Comparison of ENCODE assay signal across 16 cellular contexts in the genomic region with DNA sequence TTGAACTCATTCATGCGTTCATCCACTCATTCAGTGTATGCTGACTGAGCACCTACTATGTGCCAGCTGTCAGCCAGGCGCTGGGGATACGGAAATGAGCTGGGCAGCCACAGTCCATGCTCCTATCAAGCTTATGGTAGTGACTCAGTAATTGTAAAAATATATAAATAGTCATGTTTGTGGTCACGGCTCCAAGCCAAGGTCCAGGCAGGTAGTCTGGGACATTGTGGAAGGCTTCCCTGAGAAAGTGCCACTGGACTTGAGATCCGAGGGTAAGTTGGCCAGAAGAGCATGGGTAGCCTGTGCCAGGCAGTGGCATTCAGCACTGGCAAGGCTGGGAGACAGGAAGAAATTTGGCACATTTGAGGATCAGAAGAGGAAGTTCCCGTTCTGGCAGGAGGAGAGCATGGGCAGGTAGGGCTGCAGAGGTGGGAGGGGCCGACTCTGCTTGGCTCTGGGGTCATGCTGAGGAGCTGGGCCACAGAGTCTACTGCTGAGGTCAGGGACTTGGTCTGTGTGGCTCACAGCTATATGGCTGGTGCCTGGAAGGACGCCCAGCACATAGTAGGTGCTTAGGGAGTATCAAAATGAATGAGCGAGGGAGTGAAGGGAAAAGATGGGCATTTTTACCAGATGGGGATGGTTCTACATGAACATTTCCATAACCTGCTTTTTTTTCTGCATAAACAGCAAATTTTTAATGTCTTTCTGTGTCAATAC. TPM values are rescaled to one million over a fixed set of nuclear protein-coding genes. Genes with fewer than 3 reads are reported as not detected.
DNase-seq lines count a peak whose midpoint lies in the region; ATAC-seq and TF ChIP-seq lines count a peak whose summit lies in the region.
"Had no signal": no experiment of that assay in that cellular context is flagged by ENCODE, and none has a peak within 500 bp of the region (broad histone marks: within the 10 kb centered on the region; RNA-seq: fewer than 3 reads in every experiment).

No MANE protein-coding gene starts in this region.

- ATAC-seq in WTC11 (peak; percentile 30; the same call in 1 of the 2 replicates), psoas muscle (peak in 3 of 4 donors; percentile 7 to 51 (median 43)), HG02970 (IDR thresholded peaks at IDR 0.05; ENCODE audit: low FRiP score, unreplicated experiment) (no peak)

- DNase-seq in H4 (ENCODE audit: low spot score) (peak; percentile 48), WTC11 (ENCODE audit: low spot score) (no peak), iris pigment epithelial cell (ENCODE audit: low read depth) (peak; percentile 34), psoas muscle (no peak), NCI-H526 treated with DMSO at 0.1 percent for 48 hours (lab: John Stamatoyannopoulos, UW) (no peak), coronary artery (ENCODE audit: low spot score) (no peak), GM19240 (ENCODE audit: insufficient read length, low spot score) (no peak)
- DNase-seq: AML-193, dermis blood vessel endothelial cell, DND-41, foreskin melanocyte, NCI-H1048, NCI-H446 treated with DMSO at 0.1 percent for 48 hours had no signal

- TF ChIP-seq CTCF in WTC11 (IDR thresholded peaks at IDR 0.05) (no peak), psoas muscle (IDR thresholded peaks at IDR 0.05) (no peak), coronary artery (IDR thresholded peaks at IDR 0.05) (no peak)

- H3K27ac ChIP-seq in psoas muscle (no peak overlapping the region), coronary artery (peak overlapping the region in 1 of 2 donors; percentile 20)

- POLR2A ChIA-PET in WTC11 (lab: Charles Lee) = no interaction called here

- H3K4me1 ChIP-seq in psoas muscle = no peaks in the 10 kb centered on the region
- H3K4me1 ChIP-seq: HAP-1 had no signal

- peaks cover 0 to 4% (median 0%) of the 10 kb centered on the region in 3 donors for H3K27me3 ChIP-seq in psoas muscle (ENCODE audit: insufficient read depth in 3 of 3, low read length in 2 of 3)

- CTCF ChIA-PET in WTC11 (lab: Charles Lee) = interaction anchor here (0.7 to 1.7 kb wide), 3 partner anchors 8 to 53 kb away, joined by 3 to 4 read pairs (median 4); no protein-coding TSS in a partner anchor

- H3K9me3 ChIP-seq in psoas muscle = no peaks in the 10 kb centered on the region
- H3K9me3 ChIP-seq: HAP-1 had no signal

- H3K4me3 ChIP-seq in psoas muscle (no peak overlapping the region), coronary artery (no peak overlapping the region)
- H3K4me3 ChIP-seq: HAP-1 had no signal

- peaks cover 62% of the 10 kb centered on the region for H3K4me1 Mint-ChIP-seq in WTC11

- intact Hi-C loops in psoas muscle (cut with DNase I) = loop anchor here in 1 of 2 donors (10.0 kb wide), 1 partner anchor 407 kb away; the partner anchor contains the start of gene IPO13

- no peaks in the 10 kb centered on the region for H3K9me3 Mint-ChIP-seq in WTC11
- H3K9me3 Mint-ChIP-seq: activated naive CD8-positive, alpha-beta T cell treated with anti-CD3 and anti-CD28 coated beads, Interleukin-2, amount 10 ng/mL, durations not matched to agents 7 days and 5 days had no signal

- peaks cover 19% of the 10 kb centered on the region for H3K36me3 Mint-ChIP-seq in WTC11
- H3K36me3 Mint-ChIP-seq: activated naive CD8-positive, alpha-beta T cell treated with anti-CD3 and anti-CD28 coated beads, Interleukin-2, amount 10 ng/mL, durations not matched to agents 7 days and 5 days had no signal

- no peak overlapping the region for H3K27ac Mint-ChIP-seq in WTC11
- H3K27ac Mint-ChIP-seq: activated naive CD8-positive, alpha-beta T cell treated with anti-CD3 and anti-CD28 coated beads, Interleukin-2, amount 10 ng/mL, durations not matched to agents 7 days and 5 days had no signal

- H3K36me3 ChIP-seq in psoas muscle (ENCODE audit: insufficient read depth in 1 of 2, low read depth in 1 of 2) = no peaks in the 10 kb centered on the region

- no peaks in the 10 kb centered on the region for H3K27me3 Mint-ChIP-seq in WTC11 (ENCODE audit: low read depth)

- 73 to 78% (median 78%) methylated on average over 9 of the region's 9 CpGs for WGBS in psoas muscle, 3 donors

- H3K4me3 Mint-ChIP-seq in WTC11 = no peak overlapping the region
- H3K4me3 Mint-ChIP-seq: activated naive CD8-positive, alpha-beta T cell treated with anti-CD3 and anti-CD28 coated beads, Interleukin-2, amount 10 ng/mL, durations not matched to agents 7 days and 5 days had no signal

TF ChIP-seq in WTC11, 78 proteins besides CTCF, POLR2A, EP300 and RAD21 (continues in another document):
- no peak for TF ChIP-seq ZNF425 (CRISPR knock-in tag; conservative IDR thresholded peaks at IDR 0.05)
- TF ChIP-seq, protein P1, sequence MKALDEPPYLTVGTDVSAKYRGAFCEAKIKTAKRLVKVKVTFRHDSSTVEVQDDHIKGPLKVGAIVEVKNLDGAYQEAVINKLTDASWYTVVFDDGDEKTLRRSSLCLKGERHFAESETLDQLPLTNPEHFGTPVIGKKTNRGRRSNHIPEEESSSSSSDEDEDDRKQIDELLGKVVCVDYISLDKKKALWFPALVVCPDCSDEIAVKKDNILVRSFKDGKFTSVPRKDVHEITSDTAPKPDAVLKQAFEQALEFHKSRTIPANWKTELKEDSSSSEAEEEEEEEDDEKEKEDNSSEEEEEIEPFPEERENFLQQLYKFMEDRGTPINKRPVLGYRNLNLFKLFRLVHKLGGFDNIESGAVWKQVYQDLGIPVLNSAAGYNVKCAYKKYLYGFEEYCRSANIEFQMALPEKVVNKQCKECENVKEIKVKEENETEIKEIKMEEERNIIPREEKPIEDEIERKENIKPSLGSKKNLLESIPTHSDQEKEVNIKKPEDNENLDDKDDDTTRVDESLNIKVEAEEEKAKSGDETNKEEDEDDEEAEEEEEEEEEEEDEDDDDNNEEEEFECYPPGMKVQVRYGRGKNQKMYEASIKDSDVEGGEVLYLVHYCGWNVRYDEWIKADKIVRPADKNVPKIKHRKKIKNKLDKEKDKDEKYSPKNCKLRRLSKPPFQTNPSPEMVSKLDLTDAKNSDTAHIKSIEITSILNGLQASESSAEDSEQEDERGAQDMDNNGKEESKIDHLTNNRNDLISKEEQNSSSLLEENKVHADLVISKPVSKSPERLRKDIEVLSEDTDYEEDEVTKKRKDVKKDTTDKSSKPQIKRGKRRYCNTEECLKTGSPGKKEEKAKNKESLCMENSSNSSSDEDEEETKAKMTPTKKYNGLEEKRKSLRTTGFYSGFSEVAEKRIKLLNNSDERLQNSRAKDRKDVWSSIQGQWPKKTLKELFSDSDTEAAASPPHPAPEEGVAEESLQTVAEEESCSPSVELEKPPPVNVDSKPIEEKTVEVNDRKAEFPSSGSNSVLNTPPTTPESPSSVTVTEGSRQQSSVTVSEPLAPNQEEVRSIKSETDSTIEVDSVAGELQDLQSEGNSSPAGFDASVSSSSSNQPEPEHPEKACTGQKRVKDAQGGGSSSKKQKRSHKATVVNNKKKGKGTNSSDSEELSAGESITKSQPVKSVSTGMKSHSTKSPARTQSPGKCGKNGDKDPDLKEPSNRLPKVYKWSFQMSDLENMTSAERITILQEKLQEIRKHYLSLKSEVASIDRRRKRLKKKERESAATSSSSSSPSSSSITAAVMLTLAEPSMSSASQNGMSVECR (CRISPR knock-in tag; IDR thresholded peaks at IDR 0.05; ENCODE audit: borderline replicate concordance) = no peak
- no peak for TF ChIP-seq ZNF263 (CRISPR knock-in tag; IDR thresholded peaks at IDR 0.05; ENCODE audit: low read depth)
- TF ChIP-seq MXD4 (CRISPR knock-in tag; IDR thresholded peaks at IDR 0.05; ENCODE audit: borderline replicate concordance) = no peak
- TF ChIP-seq, protein P2, sequence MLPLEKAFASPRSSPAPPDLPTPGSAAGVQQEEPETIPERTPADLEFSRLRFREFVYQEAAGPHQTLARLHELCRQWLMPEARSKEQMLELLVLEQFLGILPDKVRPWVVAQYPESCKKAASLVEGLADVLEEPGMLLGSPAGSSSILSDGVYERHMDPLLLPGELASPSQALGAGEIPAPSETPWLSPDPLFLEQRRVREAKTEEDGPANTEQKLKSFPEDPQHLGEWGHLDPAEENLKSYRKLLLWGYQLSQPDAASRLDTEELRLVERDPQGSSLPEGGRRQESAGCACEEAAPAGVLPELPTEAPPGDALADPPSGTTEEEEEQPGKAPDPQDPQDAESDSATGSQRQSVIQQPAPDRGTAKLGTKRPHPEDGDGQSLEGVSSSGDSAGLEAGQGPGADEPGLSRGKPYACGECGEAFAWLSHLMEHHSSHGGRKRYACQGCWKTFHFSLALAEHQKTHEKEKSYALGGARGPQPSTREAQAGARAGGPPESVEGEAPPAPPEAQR (CRISPR knock-in tag; IDR thresholded peaks at IDR 0.05) = no peak
- TF ChIP-seq, protein P3, sequence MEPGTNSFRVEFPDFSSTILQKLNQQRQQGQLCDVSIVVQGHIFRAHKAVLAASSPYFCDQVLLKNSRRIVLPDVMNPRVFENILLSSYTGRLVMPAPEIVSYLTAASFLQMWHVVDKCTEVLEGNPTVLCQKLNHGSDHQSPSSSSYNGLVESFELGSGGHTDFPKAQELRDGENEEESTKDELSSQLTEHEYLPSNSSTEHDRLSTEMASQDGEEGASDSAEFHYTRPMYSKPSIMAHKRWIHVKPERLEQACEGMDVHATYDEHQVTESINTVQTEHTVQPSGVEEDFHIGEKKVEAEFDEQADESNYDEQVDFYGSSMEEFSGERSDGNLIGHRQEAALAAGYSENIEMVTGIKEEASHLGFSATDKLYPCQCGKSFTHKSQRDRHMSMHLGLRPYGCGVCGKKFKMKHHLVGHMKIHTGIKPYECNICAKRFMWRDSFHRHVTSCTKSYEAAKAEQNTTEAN (CRISPR knock-in tag; IDR thresholded peaks at IDR 0.05) = no peak

RNA-seq across cellular contexts. Expression of gene PTPRF, which starts 6.9 kb away (rescaled TPM):
- 8.5 and 11.6 TPM in 2 replicates for total RNA-seq in H4 (2014; rRNA removed; shearing (Covaris generic))
- total RNA-seq in WTC11 (2021) (248 to 295 TPM (median 275 TPM) in 3 replicates), psoas muscle (1 to 10 TPM; 1.9 to 8.9 (median 3.8) TPM)
- polyA plus RNA-seq in psoas muscle = 1 to 10 TPM in 1 of 3 donors, under 1 TPM in 2; 0.65 to 1.3 (median 0.93) TPM

Comparison
In these comparisons a context has a peak if more than half of its experiments do, and no peak if none do; other contexts are left out.
1. DNase-seq: peak in H4 (single experiment) and iris pigment epithelial cell (single experiment); none in WTC11 (single experiment), psoas muscle (0 of 2), NCI-H526 treated with DMSO at 0.1 percent for 48 hours (single experiment), coronary artery (single experiment) and GM19240 (single experiment).
2. RNA of gene PTPRF, which starts 6.9 kb away (total RNA-seq): 248 to 295 TPM in WTC11; 8.5 to 11.6 TPM in H4 and 1.9 to 8.9 TPM in psoas muscle; every median in the first group is over 10 times any median in the second.